Comparison of ENCODE assay signal across 1 cellular context in the genomic region with DNA sequence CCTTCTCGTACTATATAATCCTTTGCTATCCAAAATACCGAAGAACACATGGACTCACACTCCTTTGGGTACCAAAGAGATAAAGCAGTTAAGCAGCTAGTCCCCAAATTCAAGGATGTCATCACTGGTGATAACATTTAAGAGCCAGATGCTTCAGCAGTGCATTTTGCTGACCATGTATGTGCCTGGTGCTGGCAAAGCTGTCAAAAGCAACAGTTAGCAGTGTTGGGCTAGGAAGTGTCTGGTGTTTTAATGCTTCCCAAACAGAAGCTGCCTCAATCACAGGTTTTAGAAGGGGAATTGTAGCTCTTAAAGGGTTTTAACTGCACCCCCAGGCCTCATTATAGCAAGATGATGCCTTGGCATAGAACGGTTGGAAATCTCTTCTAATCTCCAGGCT.
A peak's percentile ranks its signal among the peaks of the same experiment; 100 is the strongest.
TF ChIP-seq lines count a peak whose summit lies in the region.

No MANE protein-coding gene starts in this region.

TF ChIP-seq in HepG2, 621 proteins besides CTCF, POLR2A, EP300 and RAD21:
- TF ChIP-seq, protein P1, sequence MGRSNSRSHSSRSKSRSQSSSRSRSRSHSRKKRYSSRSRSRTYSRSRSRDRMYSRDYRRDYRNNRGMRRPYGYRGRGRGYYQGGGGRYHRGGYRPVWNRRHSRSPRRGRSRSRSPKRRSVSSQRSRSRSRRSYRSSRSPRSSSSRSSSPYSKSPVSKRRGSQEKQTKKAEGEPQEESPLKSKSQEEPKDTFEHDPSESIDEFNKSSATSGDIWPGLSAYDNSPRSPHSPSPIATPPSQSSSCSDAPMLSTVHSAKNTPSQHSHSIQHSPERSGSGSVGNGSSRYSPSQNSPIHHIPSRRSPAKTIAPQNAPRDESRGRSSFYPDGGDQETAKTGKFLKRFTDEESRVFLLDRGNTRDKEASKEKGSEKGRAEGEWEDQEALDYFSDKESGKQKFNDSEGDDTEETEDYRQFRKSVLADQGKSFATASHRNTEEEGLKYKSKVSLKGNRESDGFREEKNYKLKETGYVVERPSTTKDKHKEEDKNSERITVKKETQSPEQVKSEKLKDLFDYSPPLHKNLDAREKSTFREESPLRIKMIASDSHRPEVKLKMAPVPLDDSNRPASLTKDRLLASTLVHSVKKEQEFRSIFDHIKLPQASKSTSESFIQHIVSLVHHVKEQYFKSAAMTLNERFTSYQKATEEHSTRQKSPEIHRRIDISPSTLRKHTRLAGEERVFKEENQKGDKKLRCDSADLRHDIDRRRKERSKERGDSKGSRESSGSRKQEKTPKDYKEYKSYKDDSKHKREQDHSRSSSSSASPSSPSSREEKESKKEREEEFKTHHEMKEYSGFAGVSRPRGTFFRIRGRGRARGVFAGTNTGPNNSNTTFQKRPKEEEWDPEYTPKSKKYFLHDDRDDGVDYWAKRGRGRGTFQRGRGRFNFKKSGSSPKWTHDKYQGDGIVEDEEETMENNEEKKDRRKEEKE (IDR thresholded peaks at IDR 0.05) = no peak
- TF ChIP-seq ARID2 (CRISPR knock-in tag; IDR thresholded peaks at IDR 0.05; ENCODE audit: borderline replicate concordance) = 0 out of 2 replicates have a peak, but pooled peaks have one; percentile 29
